ENCODE assay signal across 25 cellular contexts in genomic region chr2:143581134-143581533, GRCh38.
DNase-seq lines count a peak whose midpoint lies in the region; ATAC-seq, FAIRE-seq and TF ChIP-seq lines count a peak whose summit lies in the region.
"Had no signal": no experiment of that assay in that cellular context is flagged by ENCODE, and none has a peak within 500 bp of the region (broad histone marks: within the 10 kb centered on the region; RNA-seq: fewer than 3 reads in every experiment).

No MANE protein-coding gene starts in this region.

- TF ChIP-seq RAD21 in A549 (conservative IDR thresholded peaks at IDR 0.05 in 1 of 2, IDR thresholded peaks at IDR 0.05 in 1 of 2), result no peak

- H2BK15ac ChIP-seq in mesendoderm (replicated peaks; ENCODE audit: low read depth), result no peak overlapping the region

- H3K79me2 ChIP-seq in PC-9 (ENCODE audit: low read depth), result no peaks in the 10 kb centered on the region
- no peaks in the 10 kb centered on the region for H3K79me2 ChIP-seq in mesendoderm (ENCODE audit: control insufficient read depth, insufficient read depth, low read length)

- intact Hi-C loops in PC-9 (cut with micrococcal nuclease; ENCODE audit: unreplicated experiment), result no loop called here
- intact Hi-C loops in thyroid gland (cut with DNase I), result no loop called here

- H3F3A ChIP-seq in PC-9 (ENCODE audit: insufficient read depth, low read depth), result no peaks in the 10 kb centered on the region

- H3K9me3 ChIP-seq in A549 (no peaks in the 10 kb centered on the region), PC-9 (ENCODE audit: insufficient read depth, low read depth) (no peaks in the 10 kb centered on the region), thyroid gland (no peaks in the 10 kb centered on the region)
- H3K9me3 ChIP-seq: BE2C, prostate gland, stomach had no signal

- POLR2A ChIA-PET in A549 (lab: Yijun Ruan, JAX) (no interaction called here), PC-9 (lab: Charles Lee; ENCODE audit: unreplicated experiment) (no interaction called here)

- no peak overlapping the region for H2AFZ ChIP-seq in PC-9

- TF ChIP-seq CTCF in A549 (IDR thresholded peaks at IDR 0.05), result no peak
- no peak for TF ChIP-seq CTCF in PC-9 (conservative IDR thresholded peaks at IDR 0.05)
- no peak for TF ChIP-seq CTCF in thyroid gland (IDR thresholded peaks at IDR 0.05)

- ATAC-seq in A549 (no peak), GM21360 (IDR thresholded peaks at IDR 0.05; ENCODE audit: unreplicated experiment) (no peak)
- ATAC-seq: GM12878, left lobe of liver had no signal

- no peak overlapping the region for H4K5ac ChIP-seq in mesendoderm (ENCODE audit: low read length)

- H3K36me3 ChIP-seq in PC-9 (ENCODE audit: low read depth) (no peaks in the 10 kb centered on the region), mesendoderm (ENCODE audit: control insufficient read depth, insufficient read depth, low read length) (no peaks in the 10 kb centered on the region), thyroid gland (no peaks in the 10 kb centered on the region)
- H3K36me3 ChIP-seq: BE2C, prostate gland, stomach had no signal

- H3K18ac ChIP-seq in mesendoderm (ENCODE audit: low read length), result no peak overlapping the region

- no peak overlapping the region for H2BK5ac ChIP-seq in mesendoderm (ENCODE audit: low read length)

- WGBS in A549 (ENCODE audit: missing lambda C conversion rate), result 61% methylated on average over 2 of the region's 2 CpGs
- WGBS in mesendoderm (ENCODE audit: extremely low coverage, insufficient coverage, low lambda C conversion rate), result no CpG with 5 or more reads among the region's 2 CpGs
- 92% methylated on average over 2 of the region's 2 CpGs for WGBS in thyroid gland, 2 donors

- H2BK120ac ChIP-seq in mesendoderm (ENCODE audit: low read depth, low read length), result peak overlapping the region; percentile 45

- no peak for TF ChIP-seq EP300 in A549 (IDR thresholded peaks at IDR 0.05)

- FAIRE-seq in A549 (lab: Jason Lieb, UNC), result no peak
- FAIRE-seq in frontal cortex (lab: Jason Lieb, UNC), result no peak
- FAIRE-seq: astrocyte, endothelial cell of umbilical vein, GM12878 had no signal

- H2AK5ac ChIP-seq in mesendoderm (ENCODE audit: low read length), result no peak overlapping the region

- H4K8ac ChIP-seq in mesendoderm (ENCODE audit: low read depth, low read length), result no peak overlapping the region

- TF ChIP-seq POLR2A in A549 (IDR thresholded peaks at IDR 0.05; ENCODE audit: low read length) (no peak), thyroid gland (IDR thresholded peaks at IDR 0.05) (no peak)

- H3K23ac ChIP-seq in mesendoderm (ENCODE audit: low read length), result no peak overlapping the region

- H3K4me1 ChIP-seq in A549 (no peaks in the 10 kb centered on the region), PC-9 (replicated peaks; ENCODE audit: insufficient read depth) (no peaks in the 10 kb centered on the region; the same call in 1 of the 2 replicates), mesendoderm (ENCODE audit: control insufficient read depth, low read depth, low read length) (peaks cover 3% of the 10 kb centered on the region), thyroid gland (no peaks in the 10 kb centered on the region)
- H3K4me1 ChIP-seq: BE2C, prostate gland, stomach had no signal

- H3K9me2 ChIP-seq in PC-9 (ENCODE audit: insufficient read depth), result no peaks in the 10 kb centered on the region

- no peak overlapping the region for H3K9ac ChIP-seq in mesendoderm (ENCODE audit: low read length)

- DNase-seq in NCI-H2227 (lab: John Stamatoyannopoulos, UW; ENCODE audit: unreplicated experiment), result peak; percentile 9
- no peak for DNase-seq in NCI-H2227 treated with DMSO at 0.1 percent for 48 hours (lab: John Stamatoyannopoulos, UW)
- no peak for DNase-seq in A549 (ENCODE audit: low read depth in 1 of 2, low spot score in 1 of 2)
- DNase-seq in PC-9, result no peak
- no peak for DNase-seq in mesendoderm
- DNase-seq in frontal cortex (ENCODE audit: low spot score in 2 of 2), result no peak
- DNase-seq in thyroid gland, result no peak
- DNase-seq: activated CD4-positive, alpha-beta T cell treated with anti-CD3 and anti-CD28 coated beads for 4 hours; activated naive CD4-positive, alpha-beta T cell treated with anti-CD3 and anti-CD28 coated beads for 36 hours; BE2C; central memory CD4-positive, alpha-beta T cell; DMS79 treated with DMSO at 0.1 percent for 48 hours; Karpas-422; NCI-H2029; NCI-H446; nephron progenitor cell; SIG-M5; stimulated activated CD4-positive, alpha-beta T cell treated with anti-CD3 and anti-CD28 coated beads, Interleukin-2, amount 100 ng/mL, for 48 hours; stomach had no signal

- no peaks in the 10 kb centered on the region for H3K27me3 ChIP-seq in PC-9 (ENCODE audit: insufficient read depth, low read depth)
- H3K27me3 ChIP-seq in mesendoderm (ENCODE audit: insufficient read depth, low read length, poor library complexity), result no peaks in the 10 kb centered on the region
- H3K27me3 ChIP-seq in thyroid gland, result no peaks in the 10 kb centered on the region
- H3K27me3 ChIP-seq: BE2C, stomach had no signal

- H3K56ac ChIP-seq in mesendoderm (ENCODE audit: low read length), result peak overlapping the region; percentile 28

- H3K4me3 ChIP-seq in A549 (no peak overlapping the region), PC-9 (no peak overlapping the region), mesendoderm (ENCODE audit: low read length) (no peak overlapping the region), thyroid gland (replicated peaks in 1 of 3) (no peak overlapping the region)
- H3K4me3 ChIP-seq: GM12878, prostate gland had no signal

- no peak overlapping the region for H3K4ac ChIP-seq in mesendoderm (ENCODE audit: low read depth, low read length)

- H3K79me1 ChIP-seq in mesendoderm (ENCODE audit: low read length), result no peaks in the 10 kb centered on the region

- no TSS peak for BruUV-seq in PC-9 (replicated peaks; lab: Mats Ljungman, UMichigan)

- no peaks in the 10 kb centered on the region for H4K20me1 ChIP-seq in PC-9 (ENCODE audit: insufficient read depth)

- CTCF ChIA-PET in A549 (lab: Yijun Ruan, JAX), result no interaction called here
- CTCF ChIA-PET in PC-9 (lab: Charles Lee), result no interaction called here

- H3K27ac ChIP-seq in A549 (no peak overlapping the region), PC-9 (no peak overlapping the region), mesendoderm (ENCODE audit: low read depth, low read length) (no peak overlapping the region), thyroid gland (no peak overlapping the region)
- H3K27ac ChIP-seq: prostate gland, stomach had no signal

- H3K4me2 ChIP-seq in A549 (peak overlapping the region; percentile 53), PC-9 (peak overlapping the region; percentile 11), mesendoderm (ENCODE audit: low read length) (no peak overlapping the region)

TF ChIP-seq in A549, 52 proteins besides CTCF, POLR2A, EP300 and RAD21 (continues in another document):
- no peak for TF ChIP-seq HOXB5 (CRISPR knock-in tag; IDR thresholded peaks at IDR 0.05)
- TF ChIP-seq E2F6 (IDR thresholded peaks at IDR 0.05; ENCODE audit: borderline replicate concordance, low read depth), result no peak
- no peak for TF ChIP-seq BHLHE40 (IDR thresholded peaks at IDR 0.05; ENCODE audit: low read depth, low read length)
- TF ChIP-seq CBX2 (IDR thresholded peaks at IDR 0.05; ENCODE audit: borderline replicate concordance, low read depth), result no peak
- no peak for TF ChIP-seq ESRRA (IDR thresholded peaks at IDR 0.05; ENCODE audit: borderline replicate concordance, low read length)
- TF ChIP-seq ZSCAN20 (CRISPR knock-in tag; IDR thresholded peaks at IDR 0.05), result no peak
- TF ChIP-seq ZC3H11A (IDR thresholded peaks at IDR 0.05), result no peak
- no peak for TF ChIP-seq RFX5 (IDR thresholded peaks at IDR 0.05)
- no peak for TF ChIP-seq MAFK (IDR thresholded peaks at IDR 0.05; ENCODE audit: partially characterized antibody)
- no peak for TF ChIP-seq KDM1A (IDR thresholded peaks at IDR 0.05; ENCODE audit: low read depth)
- TF ChIP-seq RCOR1 (IDR thresholded peaks at IDR 0.05; ENCODE audit: low read depth, low read length), result no peak
- no peak for TF ChIP-seq HMGXB4 (CRISPR knock-in tag; IDR thresholded peaks at IDR 0.05; ENCODE audit: borderline replicate concordance)
- TF ChIP-seq RNF2 (IDR thresholded peaks at IDR 0.05; ENCODE audit: borderline replicate concordance, low read depth), result no peak
